ENCODE assay signal across 13 cellular contexts in genomic region chr10:75062900-75063299, GRCh38.
"Had no signal": no experiment of that assay in that cellular context is flagged by ENCODE, and none has a peak within 500 bp of the region (broad histone marks: within the 10 kb centered on the region; RNA-seq: fewer than 3 reads in every experiment).

No MANE protein-coding gene starts in this region.

- H3K27ac ChIP-seq: epithelial cell of prostate, pancreas, tibial artery had no signal

- H3K27ac Mint-ChIP-seq: activated B cell treated with CpG ODN at 0.5 μM for 24 hours; activated CD4-positive, alpha-beta T cell treated with anti-CD3 and anti-CD28 coated beads, Interleukin-2, amount 10 ng/mL, durations not matched to agents 7 days and 5 days; activated naive CD4-positive, alpha-beta T cell treated with anti-CD3 and anti-CD28 coated beads, Interleukin-2, amount 50 U/mL, for 24 hours; stimulated activated memory B cell treated with anti-CD40 and anti-IgM and Interleukin-4, amounts not matched to agents 10 μg/mL and 1 μg/mL and 100 μg/mL, for 72 hours had no signal

- H3K4me3 ChIP-seq: pancreas, tibial artery had no signal

- H3K36me3 Mint-ChIP-seq: activated naive CD4-positive, alpha-beta T cell treated with anti-CD3 and anti-CD28 coated beads, Interleukin-2, amount 50 U/mL, for 24 hours; stimulated activated memory B cell treated with anti-CD40 and anti-IgM and Interleukin-4, amounts not matched to agents 10 μg/mL and 1 μg/mL and 100 μg/mL, for 72 hours had no signal

- H3K9me3 Mint-ChIP-seq: activated B cell treated with CpG ODN at 0.5 μM for 24 hours; activated naive CD4-positive, alpha-beta T cell treated with anti-CD3 and anti-CD28 coated beads, Interleukin-2, amount 50 U/mL, for 24 hours; central memory CD8-positive, alpha-beta T cell; stimulated activated memory B cell treated with anti-CD40 and anti-IgM and Interleukin-4, amounts not matched to agents 10 μg/mL and 1 μg/mL and 100 μg/mL, for 72 hours had no signal

- H3K4me1 Mint-ChIP-seq: activated B cell treated with CpG ODN at 0.5 μM for 24 hours; activated naive CD4-positive, alpha-beta T cell treated with anti-CD3 and anti-CD28 coated beads, Interleukin-2, amount 50 U/mL, for 24 hours; central memory CD8-positive, alpha-beta T cell; stimulated activated memory B cell treated with anti-CD40 and anti-IgM and Interleukin-4, amounts not matched to agents 10 μg/mL and 1 μg/mL and 100 μg/mL, for 72 hours had no signal

- DNase-seq: activated B cell treated with CpG ODN at 0.5 μM for 24 hours; activated CD4-positive, alpha-beta T cell treated with anti-CD3 and anti-CD28 coated beads, Interleukin-2, amount 10 ng/mL, durations not matched to agents 7 days and 5 days; activated effector memory CD4-positive, alpha-beta T cell treated with Interleukin-2 at 50 U/mL for 16 hours; activated T-cell treated with anti-CD3 and anti-CD28 coated beads, Interleukin-2, amount 50 U/mL, for 1 hour; effector memory CD4-positive, alpha-beta T cell; pancreas; stimulated activated CD4-positive, alpha-beta T cell treated with anti-CD3 and anti-CD28 coated beads, Interleukin-1b, Interleukin-23, amount 100 ng/mL, for 48 hours; T-helper 1 cell had no signal

- H3K4me1 ChIP-seq: pancreas had no signal

- H3K27me3 ChIP-seq: pancreas, tibial artery had no signal

- H3K36me3 ChIP-seq: pancreas, tibial artery had no signal

- H3K4me3 Mint-ChIP-seq: activated B cell treated with CpG ODN at 0.5 μM for 24 hours; activated CD4-positive, alpha-beta T cell treated with anti-CD3 and anti-CD28 coated beads, Interleukin-2, amount 10 ng/mL, durations not matched to agents 7 days and 5 days; activated naive CD4-positive, alpha-beta T cell treated with anti-CD3 and anti-CD28 coated beads, Interleukin-2, amount 50 U/mL, for 24 hours; central memory CD8-positive, alpha-beta T cell; stimulated activated memory B cell treated with anti-CD40 and anti-IgM and Interleukin-4, amounts not matched to agents 10 μg/mL and 1 μg/mL and 100 μg/mL, for 72 hours had no signal

- H3K9me3 ChIP-seq: pancreas, tibial artery had no signal

- H3K27me3 Mint-ChIP-seq: activated B cell treated with CpG ODN at 0.5 μM for 24 hours; activated CD4-positive, alpha-beta T cell treated with anti-CD3 and anti-CD28 coated beads, Interleukin-2, amount 10 ng/mL, durations not matched to agents 7 days and 5 days; activated naive CD4-positive, alpha-beta T cell treated with anti-CD3 and anti-CD28 coated beads, Interleukin-2, amount 50 U/mL, for 24 hours; central memory CD8-positive, alpha-beta T cell; stimulated activated memory B cell treated with anti-CD40 and anti-IgM and Interleukin-4, amounts not matched to agents 10 μg/mL and 1 μg/mL and 100 μg/mL, for 72 hours had no signal
